ENCODE assay signal across 13 cellular contexts in genomic region chr15:74490339-74490689, GRCh38. TPM values are rescaled to one million over a fixed set of nuclear protein-coding genes. Genes with fewer than 3 reads are reported as not detected.
DNase-seq lines count a peak whose midpoint lies in the region; ATAC-seq and TF ChIP-seq lines count a peak whose summit lies in the region.
"Had no signal": no experiment of that assay in that cellular context is flagged by ENCODE, and none has a peak within 500 bp of the region (broad histone marks: within the 10 kb centered on the region; RNA-seq: fewer than 3 reads in every experiment).

No MANE protein-coding gene starts in this region.

- DNase-seq in activated naive CD4-positive, alpha-beta T cell treated with anti-CD3 and anti-CD28 coated beads, Interleukin-2, amount 50 U/mL, for 72 hours (ENCODE audit: low spot score in 2 of 2), result no peak
- no peak for DNase-seq in WTC11 (ENCODE audit: low spot score)
- DNase-seq in SW 1271 (lab: John Stamatoyannopoulos, UW), result no peak
- DNase-seq: NCI-H2107 had no signal

- no peak overlapping the region for H3K4me3 Mint-ChIP-seq in activated naive CD4-positive, alpha-beta T cell treated with anti-CD3 and anti-CD28 coated beads, Interleukin-2, amount 50 U/mL, for 24 hours
- peak overlapping the region; percentile 28; the same call in 1 of the 2 replicates for H3K4me3 Mint-ChIP-seq in WTC11
- H3K4me3 Mint-ChIP-seq: memory B cell had no signal

- CTCF ChIA-PET in WTC11 (lab: Charles Lee), result interaction anchor here (0.9 to 1.6 kb wide), 7 partner anchors 13 to 108 kb away, joined by 3 to 11 read pairs (median 4); no protein-coding TSS in a partner anchor

- H3K4me1 ChIP-seq in iPS-15b (ENCODE audit: control insufficient read depth, insufficient read depth, low read length) (no peaks in the 10 kb centered on the region), thymus (ENCODE audit: control insufficient read depth, insufficient read depth, low read length) (peaks cover 3% of the 10 kb centered on the region)
- H3K4me1 ChIP-seq: foreskin keratinocyte, psoas muscle, SJSA1 had no signal

- H3K4me3 ChIP-seq in iPS-15b (ENCODE audit: low read depth, low read length), result peak overlapping the region; percentile 19
- H3K4me3 ChIP-seq in thymus (ENCODE audit: low read length), result peak overlapping the region; percentile 43
- H3K4me3 ChIP-seq: psoas muscle, SJSA1 had no signal

- H3K36me3 Mint-ChIP-seq in activated naive CD4-positive, alpha-beta T cell treated with anti-CD3 and anti-CD28 coated beads, Interleukin-2, amount 50 U/mL, for 24 hours, result peaks cover 3% of the 10 kb centered on the region
- peaks cover 0 to 7% of the 10 kb centered on the region in 2 donors for H3K36me3 Mint-ChIP-seq in activated naive CD4-positive, alpha-beta T cell treated with anti-CD3 and anti-CD28 coated beads, Interleukin-2, amount 50 U/mL, for 72 hours
- peaks cover 7% of the 10 kb centered on the region for H3K36me3 Mint-ChIP-seq in WTC11

- peaks cover 13% of the 10 kb centered on the region for H3K4me1 Mint-ChIP-seq in activated naive CD4-positive, alpha-beta T cell treated with anti-CD3 and anti-CD28 coated beads, Interleukin-2, amount 50 U/mL, for 24 hours
- peaks cover 4% of the 10 kb centered on the region for H3K4me1 Mint-ChIP-seq in WTC11

- H3K27me3 Mint-ChIP-seq in activated naive CD4-positive, alpha-beta T cell treated with anti-CD3 and anti-CD28 coated beads, Interleukin-2, amount 50 U/mL, for 24 hours, result no peaks in the 10 kb centered on the region
- no peaks in the 10 kb centered on the region for H3K27me3 Mint-ChIP-seq in WTC11 (ENCODE audit: low read depth)
- H3K27me3 Mint-ChIP-seq: memory B cell had no signal

- ATAC-seq in activated naive CD4-positive, alpha-beta T cell treated with anti-CD3 and anti-CD28 coated beads, Interleukin-2, amount 50 U/mL, for 72 hours, result no peak
- no peak for ATAC-seq in WTC11
- no peak for ATAC-seq in GM21367 (IDR thresholded peaks at IDR 0.05; ENCODE audit: unreplicated experiment)
- ATAC-seq in GM18873 (IDR thresholded peaks at IDR 0.05; ENCODE audit: low FRiP score, unreplicated experiment), result no peak

- peak overlapping the region; percentile 64 for H3K27ac ChIP-seq in thymus (ENCODE audit: low read depth)
- H3K27ac ChIP-seq: foreskin keratinocyte, psoas muscle, SJSA1 had no signal

- POLR2A ChIA-PET in WTC11 (lab: Charles Lee), result no interaction called here

- peak overlapping the region; percentile 71 for H3K27ac Mint-ChIP-seq in activated naive CD4-positive, alpha-beta T cell treated with anti-CD3 and anti-CD28 coated beads, Interleukin-2, amount 50 U/mL, for 24 hours
- H3K27ac Mint-ChIP-seq in activated naive CD4-positive, alpha-beta T cell treated with anti-CD3 and anti-CD28 coated beads, Interleukin-2, amount 50 U/mL, for 72 hours, result no peak overlapping the region
- peak overlapping the region; percentile 38 for H3K27ac Mint-ChIP-seq in WTC11

- H3K9me3 Mint-ChIP-seq in activated naive CD4-positive, alpha-beta T cell treated with anti-CD3 and anti-CD28 coated beads, Interleukin-2, amount 50 U/mL, for 24 hours, result no peaks in the 10 kb centered on the region
- no peaks in the 10 kb centered on the region for H3K9me3 Mint-ChIP-seq in activated naive CD4-positive, alpha-beta T cell treated with anti-CD3 and anti-CD28 coated beads, Interleukin-2, amount 50 U/mL, for 72 hours
- H3K9me3 Mint-ChIP-seq in WTC11, result no peaks in the 10 kb centered on the region
- H3K9me3 Mint-ChIP-seq: memory B cell had no signal

- H3K9me3 ChIP-seq in iPS-15b (ENCODE audit: control insufficient read depth, insufficient read depth, low read length) (no peaks in the 10 kb centered on the region), thymus (ENCODE audit: control insufficient read depth) (no peaks in the 10 kb centered on the region)
- H3K9me3 ChIP-seq: psoas muscle, SJSA1 had no signal

- H3K9ac ChIP-seq in iPS-15b (ENCODE audit: low read depth, low read length), result no peak overlapping the region

- no peak for TF ChIP-seq CTCF in WTC11 (IDR thresholded peaks at IDR 0.05)

- 73% methylated on average over 1 of the region's 1 CpG for WGBS in thymus

- H3K27me3 ChIP-seq in iPS-15b (ENCODE audit: control insufficient read depth, insufficient read depth, low read length), result no peaks in the 10 kb centered on the region
- H3K27me3 ChIP-seq in thymus (ENCODE audit: control insufficient read depth, insufficient read depth), result no peaks in the 10 kb centered on the region
- H3K27me3 ChIP-seq: foreskin keratinocyte, SJSA1 had no signal

- H3K36me3 ChIP-seq in iPS-15b (ENCODE audit: control insufficient read depth, insufficient read depth, low read length) (no peaks in the 10 kb centered on the region), thymus (ENCODE audit: control insufficient read depth, insufficient read depth) (peaks cover 3% of the 10 kb centered on the region)
- H3K36me3 ChIP-seq: SJSA1 had no signal

TF ChIP-seq in WTC11, 78 proteins besides CTCF, POLR2A, EP300 and RAD21 (continues in another document):
- TF ChIP-seq ARID4B (CRISPR knock-in tag; IDR thresholded peaks at IDR 0.05; ENCODE audit: borderline replicate concordance), result no peak
- TF ChIP-seq TP53 (CRISPR knock-in tag; IDR thresholded peaks at IDR 0.05), result no peak
- TF ChIP-seq ZBTB21 (CRISPR knock-in tag; IDR thresholded peaks at IDR 0.05; ENCODE audit: borderline replicate concordance), result no peak
- TF ChIP-seq E2F1 (CRISPR knock-in tag; IDR thresholded peaks at IDR 0.05), result no peak
- TF ChIP-seq GABPB1 (CRISPR knock-in tag; IDR thresholded peaks at IDR 0.05), result no peak
- TF ChIP-seq FOXK1 (CRISPR knock-in tag; IDR thresholded peaks at IDR 0.05), result no peak
- TF ChIP-seq EMX1 (CRISPR knock-in tag; IDR thresholded peaks at IDR 0.05), result no peak
- no peak for TF ChIP-seq PRRX2 (CRISPR knock-in tag; IDR thresholded peaks at IDR 0.05)
- no peak for TF ChIP-seq ERG (CRISPR knock-in tag; IDR thresholded peaks at IDR 0.05)

RNA-seq across cellular contexts. Expression of gene UBL7, which starts 29.4 kb away (rescaled TPM):
- total RNA-seq in activated naive CD4-positive, alpha-beta T cell treated with anti-CD3 and anti-CD28 coated beads, Interleukin-2, amount 50 U/mL, for 72 hours, result 10 to 100 TPM; 43.3 to 50.4 TPM
- total RNA-seq in WTC11 (2021), result 62.1 to 70.1 TPM (median 70.1 TPM) in 3 replicates
- 38.7 TPM for polyA plus RNA-seq in thymus

RNA-seq across cellular contexts. Expression of gene ARID3B, which starts 50.7 kb away (rescaled TPM):
- 10 to 100 TPM; 25.7 to 37.7 TPM for total RNA-seq in activated naive CD4-positive, alpha-beta T cell treated with anti-CD3 and anti-CD28 coated beads, Interleukin-2, amount 50 U/mL, for 72 hours
- total RNA-seq in WTC11 (2021), result 122 to 133 TPM (median 124 TPM) in 3 replicates
- 5.6 TPM for polyA plus RNA-seq in thymus

RNA-seq across cellular contexts. Expression of gene SEMA7A, which starts 56.6 kb away (rescaled TPM):
- 10 to 100 TPM; 47.8 to 53.6 TPM for total RNA-seq in activated naive CD4-positive, alpha-beta T cell treated with anti-CD3 and anti-CD28 coated beads, Interleukin-2, amount 50 U/mL, for 72 hours
- total RNA-seq in WTC11 (2021), result 13.7 to 17.9 TPM (median 14.2 TPM) in 3 replicates
- 12.3 TPM for polyA plus RNA-seq in thymus

Comparison
In these comparisons a context has a peak if more than half of its experiments do, and no peak if none do; other contexts are left out.
1. H3K27ac Mint-ChIP-seq: peak in activated naive CD4-positive, alpha-beta T cell treated with anti-CD3 and anti-CD28 coated beads, Interleukin-2, amount 50 U/mL, for 24 hours (single experiment) and WTC11 (single experiment); none in activated naive CD4-positive, alpha-beta T cell treated with anti-CD3 and anti-CD28 coated beads, Interleukin-2, amount 50 U/mL, for 72 hours (0 of 2).